8 cellular contexts compared by ENCODE assay signal in genomic region chr7:36391436-36392198, GRCh38.
DNase-seq lines count a peak whose midpoint lies in the region; ATAC-seq and TF ChIP-seq lines count a peak whose summit lies in the region.

No MANE protein-coding gene starts in this region.

- H3K36me3 ChIP-seq in Loucy (ENCODE audit: insufficient read depth, low read length) (peaks cover 7% of the 10 kb centered on the region; the same call in 1 of the 2 replicates), neutrophil (no peaks in the 10 kb centered on the region)

- H3K4me2 ChIP-seq in Loucy (ENCODE audit: low read depth, low read length, poor library complexity, severe bottlenecking): peak overlapping the region; percentile 75

- H3K9ac ChIP-seq in Loucy (ENCODE audit: low read depth, low read length, poor library complexity, severe bottlenecking): peak overlapping the region; percentile 93

- H4K20me1 ChIP-seq in Loucy (ENCODE audit: insufficient read depth, low read length, poor library complexity, severe bottlenecking): peaks cover 35% of the 10 kb centered on the region

- no peak overlapping the region for H2AFZ ChIP-seq in Loucy (ENCODE audit: low read length)

- H3K4me1 ChIP-seq in Loucy (ENCODE audit: insufficient read depth, low read length, poor library complexity, severe bottlenecking) (peaks cover 59% of the 10 kb centered on the region), neutrophil (ENCODE audit: control insufficient read depth in 1 of 2, insufficient read depth in 1 of 2, low read depth in 1 of 2, low read length in 1 of 2) (peaks cover 34% of the 10 kb centered on the region in 2 experiments)

- H3K27me3 ChIP-seq in Loucy (ENCODE audit: insufficient read depth, low read length, poor library complexity, severe bottlenecking) (no peaks in the 10 kb centered on the region), neutrophil (no peaks in the 10 kb centered on the region)

- H3K9me3 ChIP-seq in Loucy (ENCODE audit: insufficient read depth, low read depth, low read length) (no peaks in the 10 kb centered on the region), neutrophil (no peaks in the 10 kb centered on the region)

- DNase-seq in NCI-H446 treated with DMSO at 0.1 percent for 48 hours (lab: John Stamatoyannopoulos, UW) (peak; percentile 10), NCI-H446 (lab: John Stamatoyannopoulos, UW) (no peak), astrocyte of the spinal cord (ENCODE audit: low read depth, low spot score) (peak; percentile 37), anterior cingulate cortex (lab: John Stamatoyannopoulos, UW) (no peak), C1 segment of cervical spinal cord (lab: John Stamatoyannopoulos, UW) (no peak)

- H3K4me3 ChIP-seq in Loucy (ENCODE audit: low read length, poor library complexity, severe bottlenecking): peak overlapping the region; percentile 97
- H3K4me3 ChIP-seq in astrocyte of the spinal cord (ENCODE audit: low read depth, low read length): peak overlapping the region; percentile 88
- peak overlapping the region in 1 of 2 experiments; percentile 88 for H3K4me3 ChIP-seq in neutrophil (ENCODE audit: low read depth in 1 of 2, low read length in 1 of 2)

- no peaks in the 10 kb centered on the region for H3F3A ChIP-seq in Loucy (ENCODE audit: low read depth)

- H3K27ac ChIP-seq in neutrophil: peak overlapping the region; percentile 67

- in situ Hi-C loops in astrocyte of the spinal cord (cut with HindIII; ENCODE audit: low sequenced_read_pairs): no loop called here

- ATAC-seq in GM21529 (IDR thresholded peaks at IDR 0.05; ENCODE audit: unreplicated experiment): peak; percentile 51

- no peak for TF ChIP-seq CTCF in Loucy (conservative IDR thresholded peaks at IDR 0.05; ENCODE audit: low read length)
- no peak for TF ChIP-seq CTCF in astrocyte of the spinal cord (IDR thresholded peaks at IDR 0.05; ENCODE audit: low read depth, low read length)
- TF ChIP-seq CTCF in neutrophil (IDR thresholded peaks at IDR 0.05): no peak

- peaks cover 69% of the 10 kb centered on the region for H3K79me2 ChIP-seq in Loucy (ENCODE audit: insufficient read depth, low read length)

- H3K9me2 ChIP-seq in Loucy (replicated peaks; ENCODE audit: low read depth, low read length): no peaks in the 10 kb centered on the region

Comparison
In these comparisons a context has a peak if more than half of its experiments do, and no peak if none do; other contexts are left out.
1. DNase-seq: peak in NCI-H446 treated with DMSO at 0.1 percent for 48 hours (single experiment) and astrocyte of the spinal cord (single experiment); none in NCI-H446 (0 of 2), anterior cingulate cortex (0 of 58) and C1 segment of cervical spinal cord (0 of 14).